ENCODE assay signal across 1 cellular context in genomic region chr9:137138701-137139467, GRCh38.
TF ChIP-seq lines count a peak whose summit lies in the region.

Gene GRIN1 (plus strand): TSS chr9:137139154. CDS start chr9:137139487, 333 bp downstream.

TF ChIP-seq in HepG2, 621 proteins besides CTCF, POLR2A, EP300 and RAD21 (continued from another document):
- TF ChIP-seq NFAT5 (CRISPR knock-in tag; IDR thresholded peaks at IDR 0.05) (peak; percentile 84), PBX3 (CRISPR knock-in tag; IDR thresholded peaks at IDR 0.05; ENCODE audit: borderline replicate concordance) (0 out of 2 replicates have a peak, but pooled peaks have one; percentile 68), SALL1 (CRISPR knock-in tag; IDR thresholded peaks at IDR 0.05) (peak; percentile 71), ZSCAN20 (CRISPR knock-in tag; IDR thresholded peaks at IDR 0.05; ENCODE audit: borderline replicate concordance) (peak; percentile 86; the same call in 1 of the 2 replicates), RBM39 (IDR thresholded peaks at IDR 0.05; ENCODE audit: low read depth, low read length, poor library complexity, severe bottlenecking) (no peak), PCBP1 (IDR thresholded peaks at IDR 0.05; ENCODE audit: borderline replicate concordance, low read depth, low read length) (no peak), FOXM1 (CRISPR knock-in tag; IDR thresholded peaks at IDR 0.05) (peak; percentile 63; the same call in 1 of the 2 replicates), TCF7L2 (IDR thresholded peaks at IDR 0.05; ENCODE audit: low read depth, low read length) (no peak), ZNF574 (CRISPR knock-in tag; IDR thresholded peaks at IDR 0.05) (peak; percentile 50; the same call in 1 of the 2 replicates), CREB3 (CRISPR knock-in tag; IDR thresholded peaks at IDR 0.05) (peak; percentile 66; the same call in 1 of the 2 replicates), ATF7-NPFF (CRISPR knock-in tag; IDR thresholded peaks at IDR 0.05; ENCODE audit: low read depth) (peak; percentile 59; the same call in 1 of the 2 replicates), HOXA5 (CRISPR knock-in tag; IDR thresholded peaks at IDR 0.05) (peak; percentile 67; the same call in 1 of the 2 replicates), KLF12 (CRISPR knock-in tag; IDR thresholded peaks at IDR 0.05; ENCODE audit: borderline replicate concordance) (0 out of 2 replicates have a peak, but pooled peaks have one; percentile 42), HNRNPLL (IDR thresholded peaks at IDR 0.05; ENCODE audit: low read depth, low read length, poor library complexity, severe bottlenecking) (peak; percentile 61), CCDC6 (CRISPR knock-in tag; IDR thresholded peaks at IDR 0.05) (peak; percentile 77; the same call in 1 of the 2 replicates), ZNF326 (CRISPR knock-in tag; IDR thresholded peaks at IDR 0.05; ENCODE audit: borderline replicate concordance) (no peak), ATF3 (CRISPR knock-in tag; IDR thresholded peaks at IDR 0.05) (0 out of 2 replicates have a peak, but pooled peaks have one; percentile 42), MYC (CRISPR knock-in tag; IDR thresholded peaks at IDR 0.05; ENCODE audit: borderline replicate concordance) (peak; percentile 55; the same call in 1 of the 2 replicates), NFIB (CRISPR knock-in tag; IDR thresholded peaks at IDR 0.05; ENCODE audit: borderline replicate concordance) (no peak), CBX1 (IDR thresholded peaks at IDR 0.05; ENCODE audit: low read depth) (no peak), TAF15 (IDR thresholded peaks at IDR 0.05; ENCODE audit: low read depth, low read length, poor library complexity, severe bottlenecking) (no peak), HOXA3 (CRISPR knock-in tag; IDR thresholded peaks at IDR 0.05) (peak; percentile 47; the same call in 1 of the 2 replicates), ARID2 (CRISPR knock-in tag; IDR thresholded peaks at IDR 0.05; ENCODE audit: borderline replicate concordance) (no peak), HOXA9 (CRISPR knock-in tag; IDR thresholded peaks at IDR 0.05; ENCODE audit: borderline replicate concordance) (no peak), ZBTB43 (CRISPR knock-in tag; conservative IDR thresholded peaks at IDR 0.05) (peak; percentile 72; the same call in 1 of the 2 replicates), PRDM15 (CRISPR knock-in tag; IDR thresholded peaks at IDR 0.05) (0 out of 2 replicates have a peak, but pooled peaks have one; percentile 25), MTERF4 (CRISPR knock-in tag; IDR thresholded peaks at IDR 0.05) (0 out of 2 replicates have a peak, but pooled peaks have one; percentile 66), ZNF563 (CRISPR knock-in tag; IDR thresholded peaks at IDR 0.05) (peak; percentile 91), NR0B2 (CRISPR knock-in tag; IDR thresholded peaks at IDR 0.05) (peak; percentile 73; the same call in 1 of the 2 replicates), MEIS2 (CRISPR knock-in tag; IDR thresholded peaks at IDR 0.05) (peak; percentile 86), ZNF589 (CRISPR knock-in tag; conservative IDR thresholded peaks at IDR 0.05) (no peak)
